ENCODE assay signal across 11 cellular contexts in genomic region chr19:38793186-38793585, GRCh38. TPM values are rescaled to one million over a fixed set of nuclear protein-coding genes. Genes with fewer than 3 reads are reported as not detected.
DNase-seq lines count a peak whose midpoint lies in the region; ATAC-seq and TF ChIP-seq lines count a peak whose summit lies in the region.
"Had no signal": no experiment of that assay in that cellular context is flagged by ENCODE, and none has a peak within 500 bp of the region (broad histone marks: within the 10 kb centered on the region; RNA-seq: fewer than 3 reads in every experiment).

No MANE protein-coding gene starts in this region.

- peaks cover 4% of the 10 kb centered on the region for H3K4me1 Mint-ChIP-seq in activated naive CD4-positive, alpha-beta T cell treated with anti-CD3 and anti-CD28 coated beads for 36 hours (ENCODE audit: low read depth)
- peaks cover 8% of the 10 kb centered on the region for H3K4me1 Mint-ChIP-seq in WTC11
- H3K4me1 Mint-ChIP-seq in stimulated activated effector memory CD8-positive, alpha-beta T cell treated with anti-CD3 and anti-CD28 coated beads, Interleukin-12 subunit alpha, Interleukin-12 subunit beta, amount 100 ng/mL, for 72 hours, result peaks cover 10% of the 10 kb centered on the region

- H3K9me3 Mint-ChIP-seq in activated naive CD4-positive, alpha-beta T cell treated with anti-CD3 and anti-CD28 coated beads for 36 hours, result no peaks in the 10 kb centered on the region
- H3K9me3 Mint-ChIP-seq in activated naive CD4-positive, alpha-beta T cell treated with anti-CD3 and anti-CD28 coated beads, Interleukin-2, amount 50 U/mL, for 72 hours, result peaks cover 0 to 4% of the 10 kb centered on the region in 2 donors
- H3K9me3 Mint-ChIP-seq in WTC11, result peaks cover 8% of the 10 kb centered on the region; the same call in 1 of the 2 replicates
- H3K9me3 Mint-ChIP-seq in stimulated activated effector memory CD8-positive, alpha-beta T cell treated with anti-CD3 and anti-CD28 coated beads, Interleukin-12 subunit alpha, Interleukin-12 subunit beta, amount 100 ng/mL, for 72 hours, result no peaks in the 10 kb centered on the region

- H3K4me3 ChIP-seq in fibroblast of pulmonary artery (replicated peaks; ENCODE audit: low read depth, low read length), result no peak overlapping the region
- H3K4me3 ChIP-seq: SJSA1 had no signal

- TF ChIP-seq CTCF in WTC11 (IDR thresholded peaks at IDR 0.05) (no peak), fibroblast of pulmonary artery (IDR thresholded peaks at IDR 0.05; ENCODE audit: low read length, missing control alignments) (no peak)

- H3K27ac Mint-ChIP-seq in activated naive CD4-positive, alpha-beta T cell treated with anti-CD3 and anti-CD28 coated beads for 36 hours, result no peak overlapping the region
- no peak overlapping the region for H3K27ac Mint-ChIP-seq in activated naive CD4-positive, alpha-beta T cell treated with anti-CD3 and anti-CD28 coated beads, Interleukin-2, amount 50 U/mL, for 72 hours
- H3K27ac Mint-ChIP-seq in WTC11, result no peak overlapping the region
- H3K27ac Mint-ChIP-seq in stimulated activated effector memory CD8-positive, alpha-beta T cell treated with anti-CD3 and anti-CD28 coated beads, Interleukin-12 subunit alpha, Interleukin-12 subunit beta, amount 100 ng/mL, for 72 hours, result no peak overlapping the region

- ATAC-seq in activated naive CD4-positive, alpha-beta T cell treated with anti-CD3 and anti-CD28 coated beads, Interleukin-2, amount 50 U/mL, for 72 hours, result no peak
- ATAC-seq in WTC11, result no peak
- no peak for ATAC-seq in stimulated activated effector memory CD8-positive, alpha-beta T cell treated with anti-CD3 and anti-CD28 coated beads, Interleukin-12 subunit alpha, Interleukin-12 subunit beta, amount 100 ng/mL, for 72 hours

- no peaks in the 10 kb centered on the region for H3K36me3 Mint-ChIP-seq in activated naive CD4-positive, alpha-beta T cell treated with anti-CD3 and anti-CD28 coated beads for 36 hours (ENCODE audit: low read depth)
- no peaks in the 10 kb centered on the region for H3K36me3 Mint-ChIP-seq in activated naive CD4-positive, alpha-beta T cell treated with anti-CD3 and anti-CD28 coated beads, Interleukin-2, amount 50 U/mL, for 72 hours
- H3K36me3 Mint-ChIP-seq in WTC11, result no peaks in the 10 kb centered on the region
- no peaks in the 10 kb centered on the region for H3K36me3 Mint-ChIP-seq in stimulated activated effector memory CD8-positive, alpha-beta T cell treated with anti-CD3 and anti-CD28 coated beads, Interleukin-12 subunit alpha, Interleukin-12 subunit beta, amount 100 ng/mL, for 72 hours

- H3K4me3 Mint-ChIP-seq in activated naive CD4-positive, alpha-beta T cell treated with anti-CD3 and anti-CD28 coated beads for 36 hours, result peak overlapping the region; percentile 36
- H3K4me3 Mint-ChIP-seq in WTC11, result peak overlapping the region; percentile 54
- H3K4me3 Mint-ChIP-seq in stimulated activated effector memory CD8-positive, alpha-beta T cell treated with anti-CD3 and anti-CD28 coated beads, Interleukin-12 subunit alpha, Interleukin-12 subunit beta, amount 100 ng/mL, for 72 hours, result peak overlapping the region; percentile 43

- H3K27me3 Mint-ChIP-seq in activated naive CD4-positive, alpha-beta T cell treated with anti-CD3 and anti-CD28 coated beads for 36 hours (ENCODE audit: low read depth), result no peaks in the 10 kb centered on the region
- peaks cover 23% of the 10 kb centered on the region for H3K27me3 Mint-ChIP-seq in WTC11 (ENCODE audit: low read depth)

- POLR2A ChIA-PET in WTC11 (lab: Charles Lee), result interaction anchor here (0.6 to 1.0 kb wide), 2 partner anchors 17 to 55 kb away, joined by 3 to 4 read pairs; no protein-coding TSS in a partner anchor

- CTCF ChIA-PET in activated naive CD4-positive, alpha-beta T cell treated with anti-CD3 and anti-CD28 coated beads for 36 hours (lab: Charles Lee), result interaction anchor here (0.9 kb wide), 1 partner anchor 24 kb away, joined by 3 read pairs; no protein-coding TSS in a partner anchor
- CTCF ChIA-PET in WTC11 (lab: Charles Lee), result interaction anchor here (0.6 to 1.5 kb wide), 23 partner anchors 14 to 407 kb away, joined by 3 to 15 read pairs (median 3); partner anchors contain the start of genes ECH1, FAM98C, LGALS7 and MRPS12

- no peak for DNase-seq in activated naive CD4-positive, alpha-beta T cell treated with anti-CD3 and anti-CD28 coated beads for 36 hours
- no peak for DNase-seq in activated naive CD4-positive, alpha-beta T cell treated with anti-CD3 and anti-CD28 coated beads, Interleukin-2, amount 50 U/mL, for 72 hours (ENCODE audit: low spot score in 2 of 2)
- DNase-seq in WTC11 (ENCODE audit: low spot score) (no peak), fibroblast of pulmonary artery (ENCODE audit: low read depth) (peak; percentile 45), NCI-H2107 (lab: John Stamatoyannopoulos, UW) (no peak), DMS153 treated with DMSO at 0.1 percent for 48 hours (lab: John Stamatoyannopoulos, UW; ENCODE audit: unreplicated experiment) (no peak), GM03348 (ENCODE audit: low spot score) (no peak)
- no peak for DNase-seq in stimulated activated effector memory CD8-positive, alpha-beta T cell treated with anti-CD3 and anti-CD28 coated beads, Interleukin-12 subunit alpha, Interleukin-12 subunit beta, amount 100 ng/mL, for 72 hours (ENCODE audit: low spot score in 2 of 2)
- DNase-seq: NCI-H2029 had no signal

- intact Hi-C loops in activated naive CD4-positive, alpha-beta T cell treated with anti-CD3 and anti-CD28 coated beads for 36 hours (cut with micrococcal nuclease), result no loop called here

TF ChIP-seq in WTC11, 78 proteins besides CTCF, POLR2A, EP300 and RAD21 (continues in another document):
- TF ChIP-seq TCF7 (CRISPR knock-in tag; IDR thresholded peaks at IDR 0.05; ENCODE audit: low read depth) (no peak), CREM (CRISPR knock-in tag; IDR thresholded peaks at IDR 0.05) (no peak), STAT6 (CRISPR knock-in tag; conservative IDR thresholded peaks at IDR 0.05; ENCODE audit: low read depth) (no peak), MLX (CRISPR knock-in tag; IDR thresholded peaks at IDR 0.05) (no peak)

RNA-seq across cellular contexts. Expression of gene LGALS7B, which starts 4.2 kb away (rescaled TPM):
- not detected for total RNA-seq in activated naive CD4-positive, alpha-beta T cell treated with anti-CD3 and anti-CD28 coated beads for 36 hours
- not detected for total RNA-seq in activated naive CD4-positive, alpha-beta T cell treated with anti-CD3 and anti-CD28 coated beads, Interleukin-2, amount 50 U/mL, for 72 hours
- 1.2 to 3.7 TPM (median 2.7 TPM) in 3 replicates for total RNA-seq in WTC11 (2021)
- total RNA-seq: fibroblast of villous mesenchyme, SJSA1 had no signal

RNA-seq across cellular contexts. Expression of gene LGALS4, which starts 19.6 kb away (rescaled TPM):
- total RNA-seq in activated naive CD4-positive, alpha-beta T cell treated with anti-CD3 and anti-CD28 coated beads for 36 hours, result not detected
- under 1 TPM; 0.59 to 0.66 TPM for total RNA-seq in activated naive CD4-positive, alpha-beta T cell treated with anti-CD3 and anti-CD28 coated beads, Interleukin-2, amount 50 U/mL, for 72 hours
- 1.1 to 1.5 TPM (median 1.4 TPM) in 3 replicates for total RNA-seq in WTC11 (2021)
- total RNA-seq: SJSA1 had no signal

RNA-seq across cellular contexts. Expression of gene LGALS7, which starts 19.9 kb away (rescaled TPM):
- total RNA-seq in activated naive CD4-positive, alpha-beta T cell treated with anti-CD3 and anti-CD28 coated beads for 36 hours, result not detected
- not detected for total RNA-seq in activated naive CD4-positive, alpha-beta T cell treated with anti-CD3 and anti-CD28 coated beads, Interleukin-2, amount 50 U/mL, for 72 hours
- total RNA-seq in WTC11 (2021), result 2.3 TPM in 1 of 3 replicates, not detected in the others
- total RNA-seq: fibroblast of villous mesenchyme, SJSA1 had no signal

RNA-seq across cellular contexts. Expression of gene ECH1, which starts 38.4 kb away (rescaled TPM):
- 100 to 1,000 TPM; 137 to 145 TPM for total RNA-seq in activated naive CD4-positive, alpha-beta T cell treated with anti-CD3 and anti-CD28 coated beads for 36 hours
- 100 to 1,000 TPM; 129 to 170 TPM for total RNA-seq in activated naive CD4-positive, alpha-beta T cell treated with anti-CD3 and anti-CD28 coated beads, Interleukin-2, amount 50 U/mL, for 72 hours
- 139 to 162 TPM (median 161 TPM) in 3 replicates for total RNA-seq in WTC11 (2021)

RNA-seq across cellular contexts. Expression of gene CAPN12, which starts 48.9 kb away (rescaled TPM):
- total RNA-seq in activated naive CD4-positive, alpha-beta T cell treated with anti-CD3 and anti-CD28 coated beads for 36 hours, result 1 to 10 TPM; 1.9 to 2.2 TPM
- 1 to 10 TPM; 1.6 to 9.0 TPM for total RNA-seq in activated naive CD4-positive, alpha-beta T cell treated with anti-CD3 and anti-CD28 coated beads, Interleukin-2, amount 50 U/mL, for 72 hours
- 9.6 to 9.9 TPM (median 9.8 TPM) in 3 replicates for total RNA-seq in WTC11 (2021)
- total RNA-seq: SJSA1 had no signal
